11 cellular contexts compared by ENCODE assay signal in the genomic region with DNA sequence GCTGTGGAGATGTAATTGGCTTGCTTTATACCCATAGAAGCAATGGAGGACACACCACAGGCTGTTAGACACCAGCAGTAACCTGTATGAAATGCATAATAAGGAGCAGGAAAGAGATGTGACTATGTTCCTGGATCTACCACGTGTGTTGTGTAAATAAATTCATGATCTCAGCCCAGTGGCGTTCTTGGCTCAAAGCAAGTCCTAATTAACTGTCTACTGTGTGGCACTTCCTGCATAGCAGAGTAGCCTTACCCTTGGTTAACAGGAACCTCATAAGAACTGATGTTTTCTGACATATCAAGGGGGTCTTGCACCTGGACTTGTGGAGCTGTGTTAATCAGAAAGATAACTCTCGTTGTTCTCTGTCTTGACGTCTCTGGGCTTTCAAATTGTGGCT. TPM values are rescaled to one million over a fixed set of nuclear protein-coding genes. Genes with fewer than 3 reads are reported as not detected.
A peak's percentile ranks its signal among the peaks of the same experiment; 100 is the strongest.
DNase-seq lines count a peak whose midpoint lies in the region; ATAC-seq and TF ChIP-seq lines count a peak whose summit lies in the region.
"Had no signal": no experiment of that assay in that cellular context is flagged by ENCODE, and none has a peak within 500 bp of the region (broad histone marks: within the 10 kb centered on the region; RNA-seq: fewer than 3 reads in every experiment).

No MANE protein-coding gene starts in this region.

- H3K9me3 Mint-ChIP-seq in neural progenitor cell, result peaks cover 18% of the 10 kb centered on the region
- no peaks in the 10 kb centered on the region for H3K9me3 Mint-ChIP-seq in endothelial cell (ENCODE audit: unreplicated experiment)
- H3K9me3 Mint-ChIP-seq: dendritic cell treated with granulocyte-macrophage colony-stimulating factor and Interleukin-4, amounts not matched to agents 40 ng/mL and 50 ng/mL, for 4 days had no signal

- H3K27me3 Mint-ChIP-seq in neural progenitor cell (ENCODE audit: insufficient read depth, low read depth) (no peaks in the 10 kb centered on the region), endothelial cell (ENCODE audit: unreplicated experiment) (no peaks in the 10 kb centered on the region)
- H3K27me3 Mint-ChIP-seq: dendritic cell treated with granulocyte-macrophage colony-stimulating factor and Interleukin-4, amounts not matched to agents 40 ng/mL and 50 ng/mL, for 4 days had no signal

- DNase-seq in H4 (ENCODE audit: low spot score) (peak; percentile 97), NCI-H345 treated with DMSO at 0.1 percent for 48 hours (lab: John Stamatoyannopoulos, UW; ENCODE audit: unreplicated experiment) (peak; percentile 67), epithelial cell of proximal tubule (ENCODE audit: low read depth) (peak; percentile 58), neural progenitor cell (ENCODE audit: low spot score) (no peak), germinal center (ENCODE audit: low spot score) (no peak), endothelial cell (ENCODE audit: low spot score) (no peak)
- DNase-seq: NCI-H1048 had no signal

- peaks cover 24% of the 10 kb centered on the region for H3F3A ChIP-seq in neural progenitor cell (ENCODE audit: low read depth)

- H3K4me2 ChIP-seq in neural progenitor cell, result peak overlapping the region; percentile 49

- peak overlapping the region; percentile 68 for H3K27ac ChIP-seq in neural progenitor cell

- peaks cover 3% of the 10 kb centered on the region for H3K9me3 ChIP-seq in neural progenitor cell (ENCODE audit: low read depth)

- peak overlapping the region; percentile 46 for H2AFZ ChIP-seq in neural progenitor cell (replicated peaks)

- H3K4me3 ChIP-seq in epithelial cell of proximal tubule (ENCODE audit: low read depth, low read length) (no peak overlapping the region), neural progenitor cell (no peak overlapping the region)

- no peaks in the 10 kb centered on the region for H3K36me3 ChIP-seq in neural progenitor cell

- H3K4me3 Mint-ChIP-seq in neural progenitor cell, result no peak overlapping the region
- H3K4me3 Mint-ChIP-seq in endothelial cell (ENCODE audit: unreplicated experiment), result no peak overlapping the region
- H3K4me3 Mint-ChIP-seq: dendritic cell treated with granulocyte-macrophage colony-stimulating factor and Interleukin-4, amounts not matched to agents 40 ng/mL and 50 ng/mL, for 4 days; neural crest cell had no signal

- H4K20me1 ChIP-seq in neural progenitor cell (ENCODE audit: low read depth), result no peaks in the 10 kb centered on the region

- no peaks in the 10 kb centered on the region for H3K79me2 ChIP-seq in neural progenitor cell (ENCODE audit: low read depth)

- H3K27me3 ChIP-seq in neural progenitor cell, result no peaks in the 10 kb centered on the region

- H3K4me1 Mint-ChIP-seq in neural progenitor cell (peaks cover 27% of the 10 kb centered on the region), endothelial cell (ENCODE audit: unreplicated experiment) (no peaks in the 10 kb centered on the region)

- no peak overlapping the region for H3K27ac Mint-ChIP-seq in neural progenitor cell
- no peak overlapping the region for H3K27ac Mint-ChIP-seq in endothelial cell (ENCODE audit: unreplicated experiment)
- H3K27ac Mint-ChIP-seq: dendritic cell treated with granulocyte-macrophage colony-stimulating factor and Interleukin-4, amounts not matched to agents 40 ng/mL and 50 ng/mL, for 4 days had no signal

- H3K9ac ChIP-seq in neural progenitor cell, result no peak overlapping the region

- H3K4me1 ChIP-seq in neural progenitor cell, result peaks cover 27% of the 10 kb centered on the region

- H3K36me3 Mint-ChIP-seq in neural progenitor cell (peaks cover 2% of the 10 kb centered on the region), endothelial cell (ENCODE audit: low read depth, unreplicated experiment) (no peaks in the 10 kb centered on the region)

- ATAC-seq in GM21526 (IDR thresholded peaks at IDR 0.05; ENCODE audit: low FRiP score, unreplicated experiment) (no peak), GM18498 (IDR thresholded peaks at IDR 0.05; ENCODE audit: unreplicated experiment) (no peak)

- no peak for TF ChIP-seq CTCF in epithelial cell of proximal tubule (conservative IDR thresholded peaks at IDR 0.05; ENCODE audit: low read depth, low read length)
- TF ChIP-seq CTCF in neural progenitor cell (IDR thresholded peaks at IDR 0.05), result no peak
- TF ChIP-seq CTCF in endothelial cell (IDR thresholded peaks at IDR 0.05; ENCODE audit: unreplicated experiment), result no peak

RNA-seq across cellular contexts. Expression of a gene that starts 25.7 kb away (rescaled TPM):
- total RNA-seq in H4 (2014; rRNA removed; shearing (Covaris generic)), result 0.35 TPM in 1 of 2 replicates, not detected in the other
- total RNA-seq in epithelial cell of proximal tubule (not detected in 2 replicates), neural progenitor cell (ENCODE audit: low replicate concordance) (not detected in 2 replicates), endothelial cell (ENCODE audit: unreplicated experiment) (not detected)
- total RNA-seq: neural crest cell had no signal

RNA-seq across cellular contexts. Expression of a gene that starts 46.3 kb away (rescaled TPM):
- total RNA-seq in H4 (2014; rRNA removed; shearing (Covaris generic)), result not detected in 2 replicates
- not detected in 2 replicates for total RNA-seq in epithelial cell of proximal tubule
- total RNA-seq in neural progenitor cell (ENCODE audit: low replicate concordance), result 0.28 and 1.9 TPM in 2 replicates
- not detected for total RNA-seq in endothelial cell (ENCODE audit: unreplicated experiment)

Comparison
In these comparisons a context has a peak if more than half of its experiments do, and no peak if none do; other contexts are left out.
1. DNase-seq: peak in H4 (single experiment), NCI-H345 treated with DMSO at 0.1 percent for 48 hours (single experiment) and epithelial cell of proximal tubule (single experiment); none in neural progenitor cell (single experiment), germinal center (single experiment) and endothelial cell (single experiment).